1 cellular context compared by ENCODE assay signal in genomic region chr14:73829526-73830431, GRCh38.
TF ChIP-seq lines count a peak whose summit lies in the region.

No MANE protein-coding gene starts in this region.

TF ChIP-seq in HepG2, 621 proteins besides CTCF, POLR2A, EP300 and RAD21 (continued from another document):
- TF ChIP-seq ZNF841 (CRISPR knock-in tag; IDR thresholded peaks at IDR 0.05; ENCODE audit: borderline replicate concordance) (no peak), THRA (CRISPR knock-in tag; IDR thresholded peaks at IDR 0.05; ENCODE audit: borderline replicate concordance) (no peak), GATAD2A (CRISPR knock-in tag; IDR thresholded peaks at IDR 0.05) (0 out of 2 replicates have a peak, but pooled peaks have one; percentile 15), TOPORS (CRISPR knock-in tag; IDR thresholded peaks at IDR 0.05) (no peak), ELF1 (CRISPR knock-in tag; IDR thresholded peaks at IDR 0.05) (no peak), NCOA5 (CRISPR knock-in tag; IDR thresholded peaks at IDR 0.05) (no peak)
